In the genomic region with DNA sequence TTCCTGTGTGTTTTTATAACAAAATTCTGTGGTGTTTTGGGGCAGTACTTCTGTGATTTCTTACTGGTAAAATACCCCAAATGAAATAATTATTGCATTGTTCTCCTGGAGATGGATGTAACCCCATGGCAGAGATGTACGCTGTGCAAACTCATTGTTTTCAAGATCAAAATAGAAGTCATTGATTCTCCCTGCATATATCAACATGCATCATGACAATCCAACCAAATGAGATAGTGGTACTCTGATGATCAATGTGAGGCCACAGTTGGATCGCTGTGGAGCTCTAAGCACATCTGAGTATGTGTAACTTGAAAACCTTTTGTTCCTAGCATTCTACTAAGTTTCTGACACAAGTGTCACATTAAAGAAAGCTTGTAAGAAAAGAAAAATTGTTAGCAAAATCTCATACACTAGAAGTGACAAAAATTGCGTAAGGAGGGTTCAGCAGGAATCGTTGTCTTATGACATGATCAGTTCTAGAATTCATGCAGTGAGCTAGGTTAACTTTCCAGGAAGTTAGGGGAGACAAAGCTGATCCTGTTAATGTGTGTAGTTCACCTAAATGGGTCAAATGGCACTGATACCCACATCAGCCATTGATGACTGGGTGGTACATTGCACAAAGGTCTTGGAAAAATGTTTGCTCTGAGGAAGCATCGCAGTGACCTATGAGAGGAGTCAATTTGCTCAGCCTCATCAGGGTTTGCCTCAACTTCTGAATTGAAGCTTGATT, we compare ENCODE assay signal across 2 cellular contexts.
TF ChIP-seq lines count a peak whose summit lies in the region.

No MANE protein-coding gene starts in this region.

TF ChIP-seq in GM12891, 5 proteins besides CTCF, POLR2A, EP300 and RAD21 (continued from another document):
- no peak for TF ChIP-seq POU2F2 (IDR thresholded peaks at IDR 0.05; ENCODE audit: low read depth, low read length)

TF ChIP-seq in H1, 55 proteins besides CTCF, POLR2A, EP300 and RAD21 (continued from another document):
- TF ChIP-seq TBP (IDR thresholded peaks at IDR 0.05; ENCODE audit: low read depth, low read length) (no peak), RBBP5 (IDR thresholded peaks at IDR 0.05; ENCODE audit: borderline replicate concordance, low read depth, low read length) (no peak), SP1 (IDR thresholded peaks at IDR 0.05; ENCODE audit: low read depth, low read length) (no peak), POU5F1 (IDR thresholded peaks at IDR 0.05; ENCODE audit: low read depth, low read length) (no peak), NRF1 (IDR thresholded peaks at IDR 0.05; ENCODE audit: low read depth, low read length) (no peak), SAP30 (IDR thresholded peaks at IDR 0.05; ENCODE audit: insufficient read depth, insufficient replicate concordance, low read length) (no peak), POLR2AphosphoS5 (IDR thresholded peaks at IDR 0.05; ENCODE audit: low read depth, low read length) (no peak), SRF (IDR thresholded peaks at IDR 0.05; ENCODE audit: low read depth, low read length) (no peak), CHD1 (IDR thresholded peaks at IDR 0.05; ENCODE audit: low read depth, low read length) (no peak)
- TF ChIP-seq, protein P1, sequence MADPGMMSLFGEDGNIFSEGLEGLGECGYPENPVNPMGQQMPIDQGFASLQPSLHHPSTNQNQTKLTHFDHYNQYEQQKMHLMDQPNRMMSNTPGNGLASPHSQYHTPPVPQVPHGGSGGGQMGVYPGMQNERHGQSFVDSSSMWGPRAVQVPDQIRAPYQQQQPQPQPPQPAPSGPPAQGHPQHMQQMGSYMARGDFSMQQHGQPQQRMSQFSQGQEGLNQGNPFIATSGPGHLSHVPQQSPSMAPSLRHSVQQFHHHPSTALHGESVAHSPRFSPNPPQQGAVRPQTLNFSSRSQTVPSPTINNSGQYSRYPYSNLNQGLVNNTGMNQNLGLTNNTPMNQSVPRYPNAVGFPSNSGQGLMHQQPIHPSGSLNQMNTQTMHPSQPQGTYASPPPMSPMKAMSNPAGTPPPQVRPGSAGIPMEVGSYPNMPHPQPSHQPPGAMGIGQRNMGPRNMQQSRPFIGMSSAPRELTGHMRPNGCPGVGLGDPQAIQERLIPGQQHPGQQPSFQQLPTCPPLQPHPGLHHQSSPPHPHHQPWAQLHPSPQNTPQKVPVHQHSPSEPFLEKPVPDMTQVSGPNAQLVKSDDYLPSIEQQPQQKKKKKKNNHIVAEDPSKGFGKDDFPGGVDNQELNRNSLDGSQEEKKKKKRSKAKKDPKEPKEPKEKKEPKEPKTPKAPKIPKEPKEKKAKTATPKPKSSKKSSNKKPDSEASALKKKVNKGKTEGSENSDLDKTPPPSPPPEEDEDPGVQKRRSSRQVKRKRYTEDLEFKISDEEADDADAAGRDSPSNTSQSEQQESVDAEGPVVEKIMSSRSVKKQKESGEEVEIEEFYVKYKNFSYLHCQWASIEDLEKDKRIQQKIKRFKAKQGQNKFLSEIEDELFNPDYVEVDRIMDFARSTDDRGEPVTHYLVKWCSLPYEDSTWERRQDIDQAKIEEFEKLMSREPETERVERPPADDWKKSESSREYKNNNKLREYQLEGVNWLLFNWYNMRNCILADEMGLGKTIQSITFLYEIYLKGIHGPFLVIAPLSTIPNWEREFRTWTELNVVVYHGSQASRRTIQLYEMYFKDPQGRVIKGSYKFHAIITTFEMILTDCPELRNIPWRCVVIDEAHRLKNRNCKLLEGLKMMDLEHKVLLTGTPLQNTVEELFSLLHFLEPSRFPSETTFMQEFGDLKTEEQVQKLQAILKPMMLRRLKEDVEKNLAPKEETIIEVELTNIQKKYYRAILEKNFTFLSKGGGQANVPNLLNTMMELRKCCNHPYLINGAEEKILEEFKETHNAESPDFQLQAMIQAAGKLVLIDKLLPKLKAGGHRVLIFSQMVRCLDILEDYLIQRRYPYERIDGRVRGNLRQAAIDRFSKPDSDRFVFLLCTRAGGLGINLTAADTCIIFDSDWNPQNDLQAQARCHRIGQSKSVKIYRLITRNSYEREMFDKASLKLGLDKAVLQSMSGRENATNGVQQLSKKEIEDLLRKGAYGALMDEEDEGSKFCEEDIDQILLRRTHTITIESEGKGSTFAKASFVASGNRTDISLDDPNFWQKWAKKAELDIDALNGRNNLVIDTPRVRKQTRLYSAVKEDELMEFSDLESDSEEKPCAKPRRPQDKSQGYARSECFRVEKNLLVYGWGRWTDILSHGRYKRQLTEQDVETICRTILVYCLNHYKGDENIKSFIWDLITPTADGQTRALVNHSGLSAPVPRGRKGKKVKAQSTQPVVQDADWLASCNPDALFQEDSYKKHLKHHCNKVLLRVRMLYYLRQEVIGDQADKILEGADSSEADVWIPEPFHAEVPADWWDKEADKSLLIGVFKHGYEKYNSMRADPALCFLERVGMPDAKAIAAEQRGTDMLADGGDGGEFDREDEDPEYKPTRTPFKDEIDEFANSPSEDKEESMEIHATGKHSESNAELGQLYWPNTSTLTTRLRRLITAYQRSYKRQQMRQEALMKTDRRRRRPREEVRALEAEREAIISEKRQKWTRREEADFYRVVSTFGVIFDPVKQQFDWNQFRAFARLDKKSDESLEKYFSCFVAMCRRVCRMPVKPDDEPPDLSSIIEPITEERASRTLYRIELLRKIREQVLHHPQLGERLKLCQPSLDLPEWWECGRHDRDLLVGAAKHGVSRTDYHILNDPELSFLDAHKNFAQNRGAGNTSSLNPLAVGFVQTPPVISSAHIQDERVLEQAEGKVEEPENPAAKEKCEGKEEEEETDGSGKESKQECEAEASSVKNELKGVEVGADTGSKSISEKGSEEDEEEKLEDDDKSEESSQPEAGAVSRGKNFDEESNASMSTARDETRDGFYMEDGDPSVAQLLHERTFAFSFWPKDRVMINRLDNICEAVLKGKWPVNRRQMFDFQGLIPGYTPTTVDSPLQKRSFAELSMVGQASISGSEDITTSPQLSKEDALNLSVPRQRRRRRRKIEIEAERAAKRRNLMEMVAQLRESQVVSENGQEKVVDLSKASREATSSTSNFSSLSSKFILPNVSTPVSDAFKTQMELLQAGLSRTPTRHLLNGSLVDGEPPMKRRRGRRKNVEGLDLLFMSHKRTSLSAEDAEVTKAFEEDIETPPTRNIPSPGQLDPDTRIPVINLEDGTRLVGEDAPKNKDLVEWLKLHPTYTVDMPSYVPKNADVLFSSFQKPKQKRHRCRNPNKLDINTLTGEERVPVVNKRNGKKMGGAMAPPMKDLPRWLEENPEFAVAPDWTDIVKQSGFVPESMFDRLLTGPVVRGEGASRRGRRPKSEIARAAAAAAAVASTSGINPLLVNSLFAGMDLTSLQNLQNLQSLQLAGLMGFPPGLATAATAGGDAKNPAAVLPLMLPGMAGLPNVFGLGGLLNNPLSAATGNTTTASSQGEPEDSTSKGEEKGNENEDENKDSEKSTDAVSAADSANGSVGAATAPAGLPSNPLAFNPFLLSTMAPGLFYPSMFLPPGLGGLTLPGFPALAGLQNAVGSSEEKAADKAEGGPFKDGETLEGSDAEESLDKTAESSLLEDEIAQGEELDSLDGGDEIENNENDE (IDR thresholded peaks at IDR 0.05; ENCODE audit: insufficient replicate concordance, low read length), result no peak
